8 cellular contexts compared by ENCODE assay signal in the genomic region with DNA sequence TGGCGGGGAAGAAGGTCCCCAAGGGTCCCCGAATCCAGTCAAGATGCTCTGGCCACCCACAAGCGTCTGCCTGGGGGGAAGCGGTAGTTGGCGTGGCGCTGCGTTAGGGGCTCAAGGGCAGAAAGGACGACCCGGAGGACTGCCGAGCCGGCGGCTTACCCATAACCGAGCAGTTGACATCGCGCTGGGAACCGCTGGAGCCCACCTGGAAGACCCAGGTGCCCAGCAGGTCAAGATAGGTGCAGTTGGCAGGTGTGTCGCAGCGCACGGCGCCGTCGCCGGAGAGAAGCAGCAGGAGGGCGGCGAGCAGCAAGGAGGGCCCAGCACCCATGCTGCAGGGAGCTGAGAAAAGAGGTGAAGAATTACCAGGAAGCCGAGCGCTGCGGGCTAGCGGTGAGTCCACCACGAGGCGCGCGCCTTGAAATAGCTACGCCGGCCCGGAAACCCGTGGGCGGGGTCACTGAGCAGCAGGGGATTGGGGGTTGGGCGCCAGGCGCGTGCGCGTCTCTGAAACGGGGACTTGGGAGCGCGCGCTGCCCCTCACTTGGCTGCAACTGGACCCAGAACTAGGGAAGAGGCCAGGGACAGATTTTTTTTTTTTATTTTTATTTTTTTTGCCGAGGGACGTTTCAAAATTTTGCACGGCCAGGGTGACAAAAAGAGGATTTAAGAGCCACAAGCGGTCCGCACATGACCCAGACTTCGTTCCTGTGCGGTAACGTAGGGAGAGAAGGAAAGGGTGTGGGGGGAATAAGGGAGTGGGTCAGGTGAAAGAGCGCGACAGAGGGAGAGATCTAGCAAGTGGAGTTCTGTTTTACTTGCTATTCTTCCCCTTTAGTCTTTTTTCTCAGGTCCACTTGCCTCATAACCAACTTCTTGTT. TPM values are rescaled to one million over a fixed set of nuclear protein-coding genes. Genes with fewer than 3 reads are reported as not detected.
A peak's percentile ranks its signal among the peaks of the same experiment; 100 is the strongest.
DNase-seq lines count a peak whose midpoint lies in the region; ATAC-seq, FAIRE-seq and TF ChIP-seq lines count a peak whose summit lies in the region.

A gene (minus strand): TSS at position 395 of the 881 bp plus-strand sequence. CDS start 64 bp downstream, at position 331.

- H4K8ac ChIP-seq in H1 (ENCODE audit: extremely low read depth, insufficient read depth, low read length): peak within 1 kb of the TSS; percentile 96; the same call in 1 of the 2 replicates
- H4K8ac ChIP-seq in mesendoderm (ENCODE audit: low read depth, low read length): no peak within 1 kb of the TSS

- TF ChIP-seq RAD21 in H1 (IDR thresholded peaks at IDR 0.05 in 1 of 2, conservative IDR thresholded peaks at IDR 0.05 in 1 of 2; ENCODE audit: low read depth in 2 of 2, low read length in 2 of 2): 0 out of 4 replicates have a peak, but pooled peaks of 1 of the 2 experiments have one; percentile 1

- H3K27me3 ChIP-seq in CD4-positive, alpha-beta T cell (ENCODE audit: control insufficient read depth, insufficient read depth, low read length): no peaks in the 10 kb centered on the region
- no peaks in the 10 kb centered on the region for H3K27me3 ChIP-seq in H1 (replicated peaks in 1 of 4; ENCODE audit: control insufficient read depth in 3 of 4, extremely low read depth in 1 of 4, insufficient read depth in 3 of 4, low read length in 3 of 4)
- no peaks in the 10 kb centered on the region for H3K27me3 ChIP-seq in mesendoderm (ENCODE audit: insufficient read depth, low read length, poor library complexity)

- H4K20me1 ChIP-seq in H1 (replicated peaks in 1 of 2; ENCODE audit: control insufficient read depth in 1 of 2, insufficient read depth in 2 of 2, low read length in 2 of 2): peaks cover 0 to 4% of the 10 kb centered on the region in 2 experiments

- peak within 1 kb of the TSS; percentile 90 for H4K91ac ChIP-seq in H1 (replicated peaks; ENCODE audit: insufficient read length, low read length)

- no peak for FAIRE-seq in H1 (lab: Jason Lieb, UNC)

- H3K4me3 Mint-ChIP-seq in CD4-positive, alpha-beta T cell: peak within 1 kb of the TSS; percentile 91

- H3K9ac ChIP-seq in H1 (replicated peaks in 1 of 4; ENCODE audit: extremely low read depth in 1 of 4, low read depth in 3 of 4, low read length in 3 of 4): peak within 1 kb of the TSS; percentile 66 to 96 (median 86)
- peak within 1 kb of the TSS; percentile 97 for H3K9ac ChIP-seq in mesendoderm (ENCODE audit: low read length)

- H3K27me3 Mint-ChIP-seq in CD4-positive, alpha-beta T cell: no peaks in the 10 kb centered on the region

- peak within 1 kb of the TSS; percentile 97 for H3K27ac Mint-ChIP-seq in CD4-positive, alpha-beta T cell

- peak within 1 kb of the TSS; percentile 100 for H3K18ac ChIP-seq in H1 (ENCODE audit: extremely low read depth, low read length)
- peak within 1 kb of the TSS; percentile 86 for H3K18ac ChIP-seq in mesendoderm (ENCODE audit: low read length)

- H3K14ac ChIP-seq in H1 (ENCODE audit: insufficient read length): no peak within 1 kb of the TSS

- peak within 1 kb of the TSS; percentile 64 for H2AFZ ChIP-seq in H1 (ENCODE audit: low read length)

- H2BK120ac ChIP-seq in H1 (replicated peaks; ENCODE audit: low read depth, low read length) (no peak within 1 kb of the TSS), mesendoderm (ENCODE audit: low read depth, low read length) (peak within 1 kb of the TSS; percentile 16)

- H3K36me3 Mint-ChIP-seq in CD4-positive, alpha-beta T cell (ENCODE audit: low read depth): peaks cover 46% of the 10 kb centered on the region

- H3K4me3 ChIP-seq in H1 (ENCODE audit: extremely low read depth in 1 of 4, insufficient read depth in 2 of 4, low read depth in 3 of 4, low read length in 4 of 4) (peak within 1 kb of the TSS; percentile 72 to 96 (median 87)), mesendoderm (ENCODE audit: low read length) (peak within 1 kb of the TSS; percentile 96)

- H3K4me1 ChIP-seq in H1 (replicated peaks in 1 of 4; ENCODE audit: control insufficient read depth in 3 of 4, insufficient read depth in 4 of 4, low read length in 3 of 4) (peaks cover 0 to 11% (median 4%) of the 10 kb centered on the region in 4 experiments; a peak in 4 of 7 replicates), mesendoderm (ENCODE audit: control insufficient read depth, low read depth, low read length) (no peaks in the 10 kb centered on the region)

- H3K56ac ChIP-seq in H1 (replicated peaks; ENCODE audit: insufficient read length, low read depth, low read length) (peak within 1 kb of the TSS; percentile 94), mesendoderm (ENCODE audit: low read length) (peak within 1 kb of the TSS; percentile 99)

- POLR2A ChIA-PET in CD4-positive, alpha-beta T cell (lab: Charles Lee): interaction anchor here (0.7 to 3.5 kb wide), 15 partner anchors 8 to 88 kb away, joined by 3 to 24 read pairs (median 5); no protein-coding TSS in a partner anchor
- POLR2A ChIA-PET in H1 (lab: Charles Lee; ENCODE audit: partially characterized antibody): interaction anchor here (0.7 to 7.4 kb wide), 17 partner anchors 12 to 905 kb away, joined by 3 to 129 read pairs (median 4); no protein-coding TSS in a partner anchor

- TF ChIP-seq EP300 in H1 (IDR thresholded peaks at IDR 0.05; ENCODE audit: borderline replicate concordance in 1 of 2, low read depth in 2 of 2, low read length in 2 of 2): 0 out of 3 replicates have a peak, but pooled peaks of 1 of the 2 experiments have one; percentile 25

- peak within 1 kb of the TSS; percentile 98 for H3K4ac ChIP-seq in H1 (replicated peaks; ENCODE audit: insufficient read length, low read depth, low read length)
- H3K4ac ChIP-seq in mesendoderm (ENCODE audit: low read depth, low read length): peak within 1 kb of the TSS; percentile 62

- H3K27ac ChIP-seq in CD4-positive, alpha-beta T cell (ENCODE audit: low read depth, low read length): peak within 1 kb of the TSS; percentile 79
- H3K27ac ChIP-seq in H1 (ENCODE audit: low read depth, low read length) (peak within 1 kb of the TSS; percentile 90), mesendoderm (ENCODE audit: low read depth, low read length) (peak within 1 kb of the TSS; percentile 63)

- TF ChIP-seq CTCF in CD4-positive, alpha-beta T cell (IDR thresholded peaks at IDR 0.05): no peak
- TF ChIP-seq CTCF in H1 (IDR thresholded peaks at IDR 0.05; ENCODE audit: control extremely low read depth in 1 of 3, insufficient read depth in 1 of 3, low read depth in 1 of 3, low read length in 3 of 3): no peak

- H2AK5ac ChIP-seq in H1 (ENCODE audit: low read depth, low read length) (peak within 1 kb of the TSS; percentile 91; the same call in 1 of the 2 replicates), mesendoderm (ENCODE audit: low read length) (no peak within 1 kb of the TSS)

- H3K79me2 ChIP-seq in H1 (ENCODE audit: control insufficient read depth in 1 of 2, insufficient read depth in 2 of 2, low read length in 2 of 2): peaks cover 6 to 60% of the 10 kb centered on the region in 2 experiments
- peaks cover 12% of the 10 kb centered on the region for H3K79me2 ChIP-seq in mesendoderm (ENCODE audit: control insufficient read depth, insufficient read depth, low read length)

- H3K23ac ChIP-seq in H1 (ENCODE audit: insufficient read length): no peak within 1 kb of the TSS
- peak within 1 kb of the TSS; percentile 99 for H3K23ac ChIP-seq in mesendoderm (ENCODE audit: low read length)

- intact Hi-C loops in CD4-positive, alpha-beta T cell (cut with DNase I, micrococcal nuclease): loop anchor here in 1 of 2 experiments (2.0 to 10.0 kb wide), 3 partner anchors 29 to 507 kb away; no protein-coding TSS in a partner anchor

- H3K9me3 Mint-ChIP-seq in CD4-positive, alpha-beta T cell: no peaks in the 10 kb centered on the region

- H3K36me3 ChIP-seq in H1 (ENCODE audit: control insufficient read depth in 2 of 4, insufficient read depth in 4 of 4, low read length in 3 of 4): peaks cover 12 to 35% (median 17%) of the 10 kb centered on the region in 4 experiments; a peak in 6 of 8 replicates
- H3K36me3 ChIP-seq in mesendoderm (ENCODE audit: control insufficient read depth, insufficient read depth, low read length): peaks cover 1% of the 10 kb centered on the region

- H2BK5ac ChIP-seq in H1 (ENCODE audit: low read depth, low read length) (peak within 1 kb of the TSS; percentile 97), mesendoderm (ENCODE audit: low read length) (peak within 1 kb of the TSS; percentile 83)

- H3K4me2 ChIP-seq in H1 (ENCODE audit: insufficient read depth in 1 of 2, low read depth in 2 of 2, low read length in 2 of 2) (peak within 1 kb of the TSS; percentile 82 to 96), mesendoderm (ENCODE audit: low read length) (peak within 1 kb of the TSS; percentile 78)

- peak; percentile 92 for ATAC-seq in CD4-positive, alpha-beta T cell (ENCODE audit: poor library complexity)
- peak; percentile 88 for ATAC-seq in GM19452 (IDR thresholded peaks at IDR 0.05; ENCODE audit: unreplicated experiment)
- ATAC-seq in HG03571 (IDR thresholded peaks at IDR 0.05; ENCODE audit: unreplicated experiment): peak; percentile 95

- peak within 1 kb of the TSS; percentile 89 for H2BK12ac ChIP-seq in H1 (ENCODE audit: low read depth, low read length)

- DNase-seq in CD4-positive, alpha-beta T cell: peak; percentile 81 to 90 (median 86)
- peak; percentile 98 for DNase-seq in NK-92 treated with Interleukin-12 subunit alpha and Interleukin-12 subunit beta, amount 100 ng/mL, for 24 hours (lab: John Stamatoyannopoulos, UW)
- peak; percentile 97 for DNase-seq in activated CD8-positive, alpha-beta memory T cell treated with anti-CD3 and anti-CD28 coated beads for 24 hours
- DNase-seq in H1 (ENCODE audit: low read depth in 1 of 2, low spot score in 2 of 2) (peak; percentile 60 to 96), mesendoderm (peak; percentile 90)
- peak; percentile 86 for DNase-seq in stimulated activated CD8-positive, alpha-beta memory T cell treated with anti-CD3 and anti-CD28 coated beads, Interleukin-15, amount 100 ng/mL, for 1 hour (ENCODE audit: low read depth)

- peaks cover 10% of the 10 kb centered on the region for H3K23me2 ChIP-seq in H1 (ENCODE audit: low read depth, low read length)

- WGBS in H1 (ENCODE audit: extremely low coverage in 1 of 2, insufficient coverage in 1 of 2, insufficient read length in 1 of 2, insufficient replicate concordance in 2 of 2, low coverage in 1 of 2, low lambda C conversion rate in 2 of 2, missing lambda C conversion rate in 1 of 2), 2 experiments: 3% methylated on average over 57 of the region's 57 CpGs; no CpG with 5 or more reads in 1 of the 2 experiments
- WGBS in mesendoderm (ENCODE audit: extremely low coverage, insufficient coverage, low lambda C conversion rate): no CpG with 5 or more reads among the region's 57 CpGs

- no peaks in the 10 kb centered on the region for H3K9me3 ChIP-seq in CD4-positive, alpha-beta T cell (ENCODE audit: control insufficient read depth, low read length)
- no peaks in the 10 kb centered on the region for H3K9me3 ChIP-seq in H1 (ENCODE audit: insufficient read depth in 2 of 2, low read depth in 1 of 2, low read length in 1 of 2)

- H3K79me1 ChIP-seq in H1 (ENCODE audit: low read depth, low read length) (no peaks in the 10 kb centered on the region), mesendoderm (ENCODE audit: low read length) (no peaks in the 10 kb centered on the region)

- H2BK15ac ChIP-seq in H1 (ENCODE audit: low read length) (no peak within 1 kb of the TSS), mesendoderm (replicated peaks; ENCODE audit: low read depth) (no peak within 1 kb of the TSS)

- CTCF ChIA-PET in CD4-positive, alpha-beta T cell (lab: Charles Lee): interaction anchor here (1.1 to 1.7 kb wide), 2 partner anchors 9 to 17 kb away, joined by 3 to 5 read pairs; no protein-coding TSS in a partner anchor
- CTCF ChIA-PET in H1 (lab: Charles Lee; ENCODE audit: partially characterized antibody): interaction anchor here (1.0 to 1.8 kb wide), 2 partner anchors 43 to 206 kb away, joined by 4 to 7 read pairs; no protein-coding TSS in a partner anchor

- H4K5ac ChIP-seq in H1 (ENCODE audit: insufficient read length, low read depth, low read length) (peak within 1 kb of the TSS; percentile 94), mesendoderm (ENCODE audit: low read length) (no peak within 1 kb of the TSS)

- H2BK20ac ChIP-seq in H1 (ENCODE audit: low read length): peak within 1 kb of the TSS; percentile 40; the same call in 1 of the 2 replicates

- TF ChIP-seq POLR2A in H1 (IDR thresholded peaks at IDR 0.05; ENCODE audit: control extremely low read depth in 1 of 2, low read depth in 2 of 2, low read length in 2 of 2): peak; percentile 84 to 94

- H3K4me1 Mint-ChIP-seq in CD4-positive, alpha-beta T cell (ENCODE audit: low read depth): peaks cover 72% of the 10 kb centered on the region

RNA-seq across cellular contexts. Expression of the gene that starts here (rescaled TPM):
- 10 to 100 TPM; 28.5 to 32.6 TPM for total RNA-seq in CD4-positive, alpha-beta T cell
- 362 and 369 TPM in 2 replicates for total RNA-seq in H1 (2021; fragmentation: NEBNext Ultra II Directional; extraction: Animal tissue kit (Norgen Biotek cat#: 25700))
- polyA plus RNA-seq in H1 (2011; rRNA removed): 225 and 347 TPM in 2 replicates
- 320 TPM for polyA plus RNA-seq in H1 (2011; cell fraction: cytosol; rRNA removed)
- 200 TPM for polyA plus RNA-seq in H1 (2011; cell fraction: nucleus; rRNA removed)
- 345 to 487 TPM (median 367 TPM) in 4 replicates for polyA plus RNA-seq in H1 (2012, experiment 1 of 2)
- polyA plus RNA-seq in H1 (2012, experiment 2 of 2): 182 TPM
- polyA plus RNA-seq in H1 (2013, experiment 1 of 2): 653 TPM
- polyA plus RNA-seq in H1 (2013, experiment 2 of 2): 644 TPM
- polyA minus RNA-seq in H1 (2011; rRNA and poly(A)+ RNA removed): 275 and 478 TPM in 2 replicates
- polyA minus RNA-seq in H1 (2011; cell fraction: cytosol; rRNA and poly(A)+ RNA removed): 318 TPM
- 435 TPM for polyA minus RNA-seq in H1 (2011; cell fraction: nucleus; rRNA and poly(A)+ RNA removed)
- polyA plus RNA-seq in mesendoderm (2013, experiment 1 of 2): 274 TPM
- 280 TPM for polyA plus RNA-seq in mesendoderm (2013, experiment 2 of 2)

Comparison
In these comparisons a context has a peak if more than half of its experiments do, and no peak if none do; other contexts are left out.
1. Peak in every context shown above with its lines: DNase-seq, ATAC-seq, H3K4me3 ChIP-seq and H3K27ac ChIP-seq.
2. RNA of the gene that starts here (total RNA-seq): 362 to 369 TPM in H1; 28.5 to 32.6 TPM in CD4-positive, alpha-beta T cell; every median in the first group is over 10 times any median in the second.